14 cellular contexts compared by ENCODE assay signal in genomic region chr3:52393959-52394670, GRCh38. TPM values are rescaled to one million over a fixed set of nuclear protein-coding genes. Genes with fewer than 3 reads are reported as not detected.
DNase-seq lines count a peak whose midpoint lies in the region; ATAC-seq, FAIRE-seq and TF ChIP-seq lines count a peak whose summit lies in the region.
"Had no signal": no experiment of that assay in that cellular context is flagged by ENCODE, and none has a peak within 500 bp of the region (broad histone marks: within the 10 kb centered on the region; RNA-seq: fewer than 3 reads in every experiment).

No MANE protein-coding gene starts in this region.

- DNase-seq in right lobe of liver (peak in 2 of 3 donors; percentile 8 to 34), HepG2 (ENCODE audit: low spot score) (no peak), lower lobe of right lung (peak; percentile 24), aorta (peak; percentile 33 to 44), epidermal melanocyte (ENCODE audit: insufficient read length, low spot score) (no peak)
- DNase-seq: AML-193, Caco-2, Karpas-422, MM.1S, NCI-H1105, NCI-H187 treated with DMSO at 0.1 percent for 48 hours, NCI-H446 had no signal

- TF ChIP-seq EP300 in HepG2 (IDR thresholded peaks at IDR 0.05; ENCODE audit: low read depth in 2 of 2, low read length in 2 of 2) = no peak
- TF ChIP-seq EP300 in HepG2 (CRISPR knock-in tag; IDR thresholded peaks at IDR 0.05; ENCODE audit: borderline replicate concordance) = no peak

- TF ChIP-seq RAD21 in HepG2 (CRISPR knock-in tag; IDR thresholded peaks at IDR 0.05) = no peak

- H3K27me3 ChIP-seq in right lobe of liver (no peaks in the 10 kb centered on the region), HepG2 (ENCODE audit: control insufficient read depth in 1 of 2, insufficient read depth in 2 of 2, low read length in 2 of 2) (no peaks in the 10 kb centered on the region), lower lobe of right lung (ENCODE audit: low read depth) (no peaks in the 10 kb centered on the region), aorta (ENCODE audit: control insufficient read depth in 1 of 2, insufficient read depth in 2 of 2, low read length in 1 of 2) (no peaks in the 10 kb centered on the region)

- H3K4me1 ChIP-seq in right lobe of liver (no peaks in the 10 kb centered on the region), HepG2 (ENCODE audit: insufficient read depth, low read length) (peaks cover 12% of the 10 kb centered on the region; the same call in 1 of the 2 replicates), lower lobe of right lung (no peaks in the 10 kb centered on the region), aorta (ENCODE audit: control insufficient read depth in 1 of 2, insufficient read depth in 2 of 2, low read length in 2 of 2) (no peaks in the 10 kb centered on the region)
- H3K4me1 ChIP-seq: Caco-2 had no signal

- H3K4me2 ChIP-seq in HepG2 (ENCODE audit: low read depth, low read length) = no peak overlapping the region

- intact Hi-C loops in right lobe of liver (cut with DNase I) (no loop called here), HepG2 (cut with micrococcal nuclease; ENCODE audit: unreplicated experiment) (no loop called here), lower lobe of right lung (cut with DNase I) (no loop called here), aorta (cut with DNase I) (no loop called here)

- CTCF ChIA-PET in HepG2 (lab: Yijun Ruan, JAX; ENCODE audit: low intra/inter-chr PET ratio, low total read pairs) = no interaction called here

- in situ Hi-C loops in HepG2 (cut with HindIII; ENCODE audit: extremely low pct_ligation_motif_present, low pct_unique_long_range_greater_than_20kb) = no loop called here

- H3K9ac ChIP-seq in HepG2 (ENCODE audit: insufficient read depth, low read depth, low read length) = no peak overlapping the region

- H3K4me3 ChIP-seq in right lobe of liver = no peak overlapping the region
- no peak overlapping the region for H3K4me3 ChIP-seq in HepG2 (replicated peaks in 1 of 3; ENCODE audit: insufficient read depth in 1 of 3, low read depth in 2 of 3, low read length in 3 of 3)
- no peak overlapping the region for H3K4me3 ChIP-seq in lower lobe of right lung
- no peak overlapping the region for H3K4me3 ChIP-seq in aorta (ENCODE audit: low read length in 2 of 2)

- H3K27ac ChIP-seq in right lobe of liver (no peak overlapping the region), HepG2 (ENCODE audit: extremely low read length, insufficient read depth, low read length) (no peak overlapping the region), lower lobe of right lung (no peak overlapping the region), aorta (ENCODE audit: low read depth in 1 of 2, low read length in 2 of 2) (no peak overlapping the region)
- H3K27ac ChIP-seq: RWPE1 had no signal

- H4K20me1 ChIP-seq in HepG2 (ENCODE audit: insufficient read depth, low read length) = no peaks in the 10 kb centered on the region

- no peak for FAIRE-seq in HepG2 (lab: Jason Lieb, UNC)

- no peaks in the 10 kb centered on the region for H3K79me2 ChIP-seq in HepG2 (ENCODE audit: insufficient read depth, low read length)

- no TSS peak for BruUV-seq in HepG2 (replicated peaks; lab: Mats Ljungman, UMichigan)

- no peak for TF ChIP-seq CTCF in right lobe of liver (IDR thresholded peaks at IDR 0.05)
- TF ChIP-seq CTCF in HepG2 (CRISPR knock-in tag; IDR thresholded peaks at IDR 0.05) = no peak
- no peak for TF ChIP-seq CTCF in lower lobe of right lung (IDR thresholded peaks at IDR 0.05)

- TF ChIP-seq POLR2A in right lobe of liver (IDR thresholded peaks at IDR 0.05) = no peak
- no peak for TF ChIP-seq POLR2A in HepG2 (IDR thresholded peaks at IDR 0.05; ENCODE audit: insufficient read depth in 1 of 2, low read depth in 2 of 2, low read length in 2 of 2)

- H3K9me3 ChIP-seq in right lobe of liver (no peaks in the 10 kb centered on the region), HepG2 (ENCODE audit: low read length) (no peaks in the 10 kb centered on the region), lower lobe of right lung (no peaks in the 10 kb centered on the region), aorta (ENCODE audit: control insufficient read depth, low read length) (no peaks in the 10 kb centered on the region)
- H3K9me3 ChIP-seq: Caco-2 had no signal

- ATAC-seq in right lobe of liver (no peak), HepG2 (no peak), lower lobe of right lung (no peak), aorta (ENCODE audit: low FRiP score) (no peak), HG03439 (IDR thresholded peaks at IDR 0.05; ENCODE audit: unreplicated experiment) (no peak)

- POLR2A ChIA-PET in HepG2 (lab: Yijun Ruan, JAX) = no interaction called here

- WGBS in right lobe of liver (ENCODE audit: insufficient coverage, low coverage, low lambda C conversion rate, missing lambda C conversion rate) = 97% methylated on average over 5 of the region's 18 CpGs
- WGBS in HepG2 (ENCODE audit: low lambda C conversion rate) = 79% methylated on average over 15 of the region's 18 CpGs
- WGBS in aorta, 2 donors = 93% methylated on average over 18 of the region's 18 CpGs

- peaks cover 0 to 15% (median 0%) of the 10 kb centered on the region in 4 donors for H3K36me3 ChIP-seq in right lobe of liver
- no peaks in the 10 kb centered on the region for H3K36me3 ChIP-seq in HepG2 (replicated peaks in 1 of 2; ENCODE audit: control insufficient read depth in 1 of 2, insufficient read depth in 2 of 2, low read length in 2 of 2)
- H3K36me3 ChIP-seq in lower lobe of right lung = peaks cover 45% of the 10 kb centered on the region
- H3K36me3 ChIP-seq in aorta (ENCODE audit: control insufficient read depth in 1 of 2, insufficient read depth in 2 of 2, low read length in 1 of 2) = peaks cover 0 to 4% of the 10 kb centered on the region in 2 donors

- H2AFZ ChIP-seq in HepG2 (ENCODE audit: low read length) = no peak overlapping the region

RNA-seq across cellular contexts. Expression of gene BAP1, which starts 15.7 kb away (rescaled TPM):
- total RNA-seq in right lobe of liver (10 to 100 TPM; 33.1 to 46.5 (median 38.7) TPM), HepG2 (2016; rRNA removed; fragmentation: Illumina TruSeq; extraction: Trizol) (46.9 and 59.1 TPM in 2 replicates), lower lobe of right lung (61.9 TPM), aorta (10 to 100 TPM; 62.7 to 74.4 TPM)
- total RNA-seq in HepG2 (2016; cell fraction: cytosol; rRNA removed; fragmentation: Illumina TruSeq; extraction: Trizol; ENCODE audit: low read depth) = 21.1 and 21.7 TPM in 2 replicates
- 42.9 and 60.4 TPM in 2 replicates for total RNA-seq in HepG2 (2016; cell fraction: insoluble cytoplasmic fraction; rRNA removed; fragmentation: Illumina TruSeq; extraction: Trizol)
- 58.0 and 59.4 TPM in 2 replicates for total RNA-seq in HepG2 (2016; cell fraction: membrane; rRNA removed; fragmentation: Illumina TruSeq; extraction: Trizol)
- total RNA-seq in HepG2 (2016; cell fraction: nucleus; rRNA removed; fragmentation: Illumina TruSeq; extraction: Trizol) = 36.8 and 40.5 TPM in 2 replicates
- polyA plus RNA-seq in HepG2 (2011; rRNA removed) (66.1 and 67.1 TPM in 2 replicates), aorta (10 to 100 TPM; 29.4 to 99.6 TPM)
- polyA plus RNA-seq in HepG2 (2011; cell fraction: cytosol; rRNA removed) = 48.2 and 60.5 TPM in 2 replicates
- 163 and 192 TPM in 2 replicates for polyA plus RNA-seq in HepG2 (2011; cell fraction: nucleus; rRNA removed)
- 45.8 and 59.1 TPM in 2 replicates for polyA plus RNA-seq in HepG2 (2012)
- polyA plus RNA-seq in HepG2 (2016; cell fraction: cytosol; fragmentation: Illumina TruSeq; extraction: Trizol; ENCODE audit: low read depth) = 15.5 and 16.5 TPM in 2 replicates
- polyA plus RNA-seq in HepG2 (2016; cell fraction: insoluble cytoplasmic fraction; fragmentation: Illumina TruSeq; extraction: Trizol; ENCODE audit: low read depth) = 43.9 and 49.5 TPM in 2 replicates
- polyA plus RNA-seq in HepG2 (2016; cell fraction: membrane; fragmentation: Illumina TruSeq; extraction: Trizol; ENCODE audit: low read depth) = 45.8 and 47.0 TPM in 2 replicates
- polyA plus RNA-seq in HepG2 (2016; cell fraction: nucleus; fragmentation: Illumina TruSeq; extraction: Trizol; ENCODE audit: insufficient read depth, low read depth) = 76.0 and 87.9 TPM in 2 replicates
- polyA minus RNA-seq in HepG2 (2011; rRNA and poly(A)+ RNA removed; ENCODE audit: low replicate concordance) = 109 and 119 TPM in 2 replicates
- polyA minus RNA-seq in HepG2 (2011; cell fraction: cytosol; rRNA and poly(A)+ RNA removed) = 30.5 and 32.0 TPM in 2 replicates
- polyA minus RNA-seq in HepG2 (2011; cell fraction: nucleus; rRNA and poly(A)+ RNA removed) = 42.9 and 47.1 TPM in 2 replicates

RNA-seq across cellular contexts. Expression of gene PHF7, which starts 16.3 kb away (rescaled TPM):
- total RNA-seq in right lobe of liver (1 to 10 TPM; 2.6 to 4.8 (median 4.0) TPM), HepG2 (2016; rRNA removed; fragmentation: Illumina TruSeq; extraction: Trizol) (4.5 and 5.2 TPM in 2 replicates), lower lobe of right lung (7.7 TPM), aorta (1 to 10 TPM; 7.7 to 8.0 TPM)
- total RNA-seq in HepG2 (2016; cell fraction: cytosol; rRNA removed; fragmentation: Illumina TruSeq; extraction: Trizol; ENCODE audit: low read depth) = 6.6 and 9.4 TPM in 2 replicates
- total RNA-seq in HepG2 (2016; cell fraction: insoluble cytoplasmic fraction; rRNA removed; fragmentation: Illumina TruSeq; extraction: Trizol) = 4.7 TPM in 2 replicates
- total RNA-seq in HepG2 (2016; cell fraction: membrane; rRNA removed; fragmentation: Illumina TruSeq; extraction: Trizol) = 8.8 and 9.5 TPM in 2 replicates
- total RNA-seq in HepG2 (2016; cell fraction: nucleus; rRNA removed; fragmentation: Illumina TruSeq; extraction: Trizol) = 5.2 and 5.7 TPM in 2 replicates
- polyA plus RNA-seq in HepG2 (2011; rRNA removed) (8.8 and 12.6 TPM in 2 replicates), aorta (1 to 10 TPM; 7.1 to 8.5 TPM)
- 5.8 and 6.9 TPM in 2 replicates for polyA plus RNA-seq in HepG2 (2011; cell fraction: cytosol; rRNA removed)
- polyA plus RNA-seq in HepG2 (2011; cell fraction: nucleus; rRNA removed) = 20.4 and 21.4 TPM in 2 replicates
- polyA plus RNA-seq in HepG2 (2012) = 6.3 and 8.7 TPM in 2 replicates
- polyA plus RNA-seq in HepG2 (2016; cell fraction: cytosol; fragmentation: Illumina TruSeq; extraction: Trizol; ENCODE audit: low read depth) = 4.0 and 5.7 TPM in 2 replicates
- polyA plus RNA-seq in HepG2 (2016; cell fraction: insoluble cytoplasmic fraction; fragmentation: Illumina TruSeq; extraction: Trizol; ENCODE audit: low read depth) = 4.4 and 4.9 TPM in 2 replicates
- polyA plus RNA-seq in HepG2 (2016; cell fraction: membrane; fragmentation: Illumina TruSeq; extraction: Trizol; ENCODE audit: low read depth) = 5.7 and 8.0 TPM in 2 replicates
- 11.1 and 11.4 TPM in 2 replicates for polyA plus RNA-seq in HepG2 (2016; cell fraction: nucleus; fragmentation: Illumina TruSeq; extraction: Trizol; ENCODE audit: insufficient read depth, low read depth)
- 6.1 and 6.8 TPM in 2 replicates for polyA minus RNA-seq in HepG2 (2011; rRNA and poly(A)+ RNA removed; ENCODE audit: low replicate concordance)
- polyA minus RNA-seq in HepG2 (2011; cell fraction: cytosol; rRNA and poly(A)+ RNA removed) = 3.0 and 4.6 TPM in 2 replicates
- 17.4 and 17.6 TPM in 2 replicates for polyA minus RNA-seq in HepG2 (2011; cell fraction: nucleus; rRNA and poly(A)+ RNA removed)

RNA-seq across cellular contexts. Expression of gene SEMA3G, which starts 50.8 kb away (rescaled TPM):
- total RNA-seq in right lobe of liver (1 to 10 TPM in 2 of 6 experiments, under 1 TPM in 4; 0.60 to 2.8 (median 0.80) TPM), HepG2 (2016; rRNA removed; fragmentation: Illumina TruSeq; extraction: Trizol) (2.0 and 6.1 TPM in 2 replicates), lower lobe of right lung (23.6 TPM), aorta (10 to 100 TPM; 12.5 to 23.8 TPM)
- 0.44 and 0.61 TPM in 2 replicates for total RNA-seq in HepG2 (2016; cell fraction: cytosol; rRNA removed; fragmentation: Illumina TruSeq; extraction: Trizol; ENCODE audit: low read depth)
- total RNA-seq in HepG2 (2016; cell fraction: insoluble cytoplasmic fraction; rRNA removed; fragmentation: Illumina TruSeq; extraction: Trizol) = 1.9 and 7.2 TPM in 2 replicates
- total RNA-seq in HepG2 (2016; cell fraction: membrane; rRNA removed; fragmentation: Illumina TruSeq; extraction: Trizol) = 1.0 and 1.1 TPM in 2 replicates
- total RNA-seq in HepG2 (2016; cell fraction: nucleus; rRNA removed; fragmentation: Illumina TruSeq; extraction: Trizol) = 5.8 and 8.3 TPM in 2 replicates
- polyA plus RNA-seq in HepG2 (2011; rRNA removed) (8.3 and 13.4 TPM in 2 replicates), aorta (under 1 TPM in 1 of 2 donors, not detected in 1; 0.26 TPM)
- polyA plus RNA-seq in HepG2 (2011; cell fraction: cytosol; rRNA removed) = 8.0 and 10.3 TPM in 2 replicates
- 21.7 and 30.5 TPM in 2 replicates for polyA plus RNA-seq in HepG2 (2011; cell fraction: nucleus; rRNA removed)
- polyA plus RNA-seq in HepG2 (2012) = 14.2 and 15.4 TPM in 2 replicates
- polyA plus RNA-seq in HepG2 (2016; cell fraction: cytosol; fragmentation: Illumina TruSeq; extraction: Trizol; ENCODE audit: low read depth) = 0.33 and 0.36 TPM in 2 replicates
- 1.4 and 2.1 TPM in 2 replicates for polyA plus RNA-seq in HepG2 (2016; cell fraction: insoluble cytoplasmic fraction; fragmentation: Illumina TruSeq; extraction: Trizol; ENCODE audit: low read depth)
- 0.62 and 0.71 TPM in 2 replicates for polyA plus RNA-seq in HepG2 (2016; cell fraction: membrane; fragmentation: Illumina TruSeq; extraction: Trizol; ENCODE audit: low read depth)
- polyA plus RNA-seq in HepG2 (2016; cell fraction: nucleus; fragmentation: Illumina TruSeq; extraction: Trizol; ENCODE audit: insufficient read depth, low read depth) = 8.4 and 8.8 TPM in 2 replicates
- polyA minus RNA-seq in HepG2 (2011; rRNA and poly(A)+ RNA removed; ENCODE audit: low replicate concordance) = 1.2 and 22.3 TPM in 2 replicates
- 6.4 and 10.0 TPM in 2 replicates for polyA minus RNA-seq in HepG2 (2011; cell fraction: cytosol; rRNA and poly(A)+ RNA removed)
- polyA minus RNA-seq in HepG2 (2011; cell fraction: nucleus; rRNA and poly(A)+ RNA removed) = 11.9 and 12.6 TPM in 2 replicates

RNA-seq across cellular contexts. Expression of gene TNNC1, which starts 59.7 kb away (rescaled TPM):
- total RNA-seq in right lobe of liver (10 to 100 TPM in 1 of 6 experiments, 1 to 10 TPM in 3, under 1 TPM in 2; 0.55 to 12.2 (median 1.3) TPM), HepG2 (2016; rRNA removed; fragmentation: Illumina TruSeq; extraction: Trizol) (11.8 and 18.7 TPM in 2 replicates), lower lobe of right lung (44.0 TPM), aorta (1 to 10 TPM; 2.6 to 4.7 TPM)
- total RNA-seq in HepG2 (2016; cell fraction: cytosol; rRNA removed; fragmentation: Illumina TruSeq; extraction: Trizol; ENCODE audit: low read depth) = 4.4 and 4.6 TPM in 2 replicates
- 13.2 and 20.1 TPM in 2 replicates for total RNA-seq in HepG2 (2016; cell fraction: insoluble cytoplasmic fraction; rRNA removed; fragmentation: Illumina TruSeq; extraction: Trizol)
- 2.5 and 5.3 TPM in 2 replicates for total RNA-seq in HepG2 (2016; cell fraction: membrane; rRNA removed; fragmentation: Illumina TruSeq; extraction: Trizol)
- 5.4 and 5.7 TPM in 2 replicates for total RNA-seq in HepG2 (2016; cell fraction: nucleus; rRNA removed; fragmentation: Illumina TruSeq; extraction: Trizol)
- polyA plus RNA-seq in HepG2 (2011; rRNA removed) (36.4 and 39.5 TPM in 2 replicates), aorta (10 to 100 TPM in 1 of 2 donors, 1 to 10 TPM in 1; 3.0 to 20.7 TPM)
- 53.0 and 54.8 TPM in 2 replicates for polyA plus RNA-seq in HepG2 (2011; cell fraction: cytosol; rRNA removed)
- 14.3 and 16.8 TPM in 2 replicates for polyA plus RNA-seq in HepG2 (2011; cell fraction: nucleus; rRNA removed)
- 10.9 and 12.3 TPM in 2 replicates for polyA plus RNA-seq in HepG2 (2012)
- polyA plus RNA-seq in HepG2 (2016; cell fraction: cytosol; fragmentation: Illumina TruSeq; extraction: Trizol; ENCODE audit: low read depth) = 3.3 and 4.0 TPM in 2 replicates
- 17.1 and 18.1 TPM in 2 replicates for polyA plus RNA-seq in HepG2 (2016; cell fraction: insoluble cytoplasmic fraction; fragmentation: Illumina TruSeq; extraction: Trizol; ENCODE audit: low read depth)
- polyA plus RNA-seq in HepG2 (2016; cell fraction: membrane; fragmentation: Illumina TruSeq; extraction: Trizol; ENCODE audit: low read depth) = 2.7 and 3.3 TPM in 2 replicates
- polyA plus RNA-seq in HepG2 (2016; cell fraction: nucleus; fragmentation: Illumina TruSeq; extraction: Trizol; ENCODE audit: insufficient read depth, low read depth) = 6.6 and 10.5 TPM in 2 replicates
- 7.0 and 8.2 TPM in 2 replicates for polyA minus RNA-seq in HepG2 (2011; rRNA and poly(A)+ RNA removed; ENCODE audit: low replicate concordance)
- polyA minus RNA-seq in HepG2 (2011; cell fraction: cytosol; rRNA and poly(A)+ RNA removed) = 4.5 and 5.4 TPM in 2 replicates
- 4.5 and 4.6 TPM in 2 replicates for polyA minus RNA-seq in HepG2 (2011; cell fraction: nucleus; rRNA and poly(A)+ RNA removed)

Comparison
In these comparisons a context has a peak if more than half of its experiments do, and no peak if none do; other contexts are left out.
1. DNase-seq: peak in right lobe of liver (2 of 3), lower lobe of right lung (single experiment) and aorta (2 of 2); none in HepG2 (single experiment) and epidermal melanocyte (single experiment).